In genomic region chr1:23838401-23838866, GRCh38 we compare ENCODE assay signal across 7 cellular contexts. TPM values are rescaled to one million over a fixed set of nuclear protein-coding genes. Genes with fewer than 3 reads are reported as not detected.
A peak's percentile ranks its signal among the peaks of the same experiment; 100 is the strongest.
DNase-seq lines count a peak whose midpoint lies in the region; ATAC-seq, FAIRE-seq and TF ChIP-seq lines count a peak whose summit lies in the region.

No MANE protein-coding gene starts in this region.

- TF ChIP-seq POLR2A in GM18505 (IDR thresholded peaks at IDR 0.05; ENCODE audit: borderline replicate concordance, extremely low read depth, insufficient read depth, insufficient read length), result no peak

- H3K36me3 Mint-ChIP-seq in IgD-negative memory B cell, result peaks cover 3% of the 10 kb centered on the region

- peak; percentile 68 for ATAC-seq in GM18505 (IDR thresholded peaks at IDR 0.05; ENCODE audit: unreplicated experiment)

- H3K9me3 ChIP-seq in SK-N-MC (ENCODE audit: low read depth, low read length) (no peaks in the 10 kb centered on the region), cardiac muscle cell (ENCODE audit: low read depth) (no peaks in the 10 kb centered on the region)

- TF ChIP-seq CTCF in cardiac muscle cell (IDR thresholded peaks at IDR 0.05; ENCODE audit: low read depth, low read length), result no peak

- H3K9me3 Mint-ChIP-seq in IgD-negative memory B cell, result no peaks in the 10 kb centered on the region

- H3K9ac ChIP-seq in SK-N-MC (ENCODE audit: insufficient read length), result peak overlapping the region; percentile 60
- H3K9ac ChIP-seq in rectal smooth muscle tissue (ENCODE audit: low read length), result no peak overlapping the region

- H3K27ac ChIP-seq in SK-N-MC (peak overlapping the region; percentile 42; the same call in 1 of the 2 replicates), cardiac muscle cell (no peak overlapping the region), rectal smooth muscle tissue (ENCODE audit: low read depth, low read length) (no peak overlapping the region)

- peaks cover 5 to 12% (median 8%) of the 10 kb centered on the region in 3 donors for H3K4me1 Mint-ChIP-seq in IgD-negative memory B cell

- H3K4me3 ChIP-seq in SK-N-MC, result peak overlapping the region; percentile 71
- H3K4me3 ChIP-seq in cardiac muscle cell, result peak overlapping the region; percentile 29
- H3K4me3 ChIP-seq in rectal smooth muscle tissue (ENCODE audit: low read length), result peak overlapping the region; percentile 65

- H3K27ac Mint-ChIP-seq in IgD-negative memory B cell, result peak overlapping the region in 2 of 3 donors; percentile 1 to 63

- peak; percentile 94 for FAIRE-seq in urothelium cell line (lab: Jason Lieb, UNC)

- DNase-seq in SK-N-MC (ENCODE audit: low read depth, low spot score) (peak; percentile 6), cardiac muscle cell (ENCODE audit: low read depth in 1 of 2, low spot score in 1 of 2) (peak; percentile 64 to 66), urothelium cell line (ENCODE audit: low spot score) (peak; percentile 74)
- DNase-seq in activated naive CD4-positive, alpha-beta T cell treated with anti-CD3 and anti-CD28 coated beads, Interleukin-2, amount 50 U/mL, for 16 hours, result peak; percentile 76

- H3K36me3 ChIP-seq in SK-N-MC (ENCODE audit: insufficient read depth, low read length), result no peaks in the 10 kb centered on the region
- no peaks in the 10 kb centered on the region for H3K36me3 ChIP-seq in cardiac muscle cell
- no peaks in the 10 kb centered on the region for H3K36me3 ChIP-seq in rectal smooth muscle tissue (ENCODE audit: control insufficient read depth, insufficient read depth, low read length)

- H3K4me1 ChIP-seq in cardiac muscle cell (ENCODE audit: low read depth) (peaks cover 3% of the 10 kb centered on the region), rectal smooth muscle tissue (ENCODE audit: control insufficient read depth, insufficient read depth, low read length) (no peaks in the 10 kb centered on the region)

- peaks cover 2% of the 10 kb centered on the region for H3K27me3 Mint-ChIP-seq in IgD-negative memory B cell

- H3K4me3 Mint-ChIP-seq in IgD-negative memory B cell, result peak overlapping the region; percentile 23 to 90 (median 80)

- H3K27me3 ChIP-seq in cardiac muscle cell, result peaks cover 24% of the 10 kb centered on the region
- no peaks in the 10 kb centered on the region for H3K27me3 ChIP-seq in rectal smooth muscle tissue (ENCODE audit: control insufficient read depth, insufficient read depth, low read length)

RNA-seq across cellular contexts. Expression of gene HMGCL, which starts 13.2 kb away (rescaled TPM):
- polyA plus RNA-seq in IgD-negative memory B cell, result 28.3 TPM
- 45.3 and 47.6 TPM in 2 replicates for total RNA-seq in cardiac muscle cell
- 68.8 and 74.3 TPM in 2 replicates for polyA plus RNA-seq in cardiac muscle cell

RNA-seq across cellular contexts. Expression of gene FUCA1, which starts 29.7 kb away (rescaled TPM):
- 14.7 TPM for polyA plus RNA-seq in IgD-negative memory B cell
- 23.0 and 25.0 TPM in 2 replicates for total RNA-seq in cardiac muscle cell
- polyA plus RNA-seq in cardiac muscle cell, result 36.6 and 40.4 TPM in 2 replicates

RNA-seq across cellular contexts. Expression of gene GALE, which starts 37.9 kb away (rescaled TPM):
- polyA plus RNA-seq in IgD-negative memory B cell (8.0 TPM), cardiac muscle cell (38.7 and 65.7 TPM in 2 replicates)
- 25.8 and 53.3 TPM in 2 replicates for total RNA-seq in cardiac muscle cell

RNA-seq across cellular contexts. Expression of gene LYPLA2, which starts 47.5 kb away (rescaled TPM):
- polyA plus RNA-seq in IgD-negative memory B cell, result 96.5 TPM
- total RNA-seq in cardiac muscle cell, result 73.6 and 131 TPM in 2 replicates
- 124 and 150 TPM in 2 replicates for polyA plus RNA-seq in cardiac muscle cell

Comparison
In these comparisons a context has a peak if more than half of its experiments do, and no peak if none do; other contexts are left out.
1. DNase-seq: peak in every context shown above with its lines; median percentile 76 in activated naive CD4-positive, alpha-beta T cell treated with anti-CD3 and anti-CD28 coated beads, Interleukin-2, amount 50 U/mL, for 16 hours; 74 in urothelium cell line; 65 in cardiac muscle cell; 6 in SK-N-MC.